In the genomic region with DNA sequence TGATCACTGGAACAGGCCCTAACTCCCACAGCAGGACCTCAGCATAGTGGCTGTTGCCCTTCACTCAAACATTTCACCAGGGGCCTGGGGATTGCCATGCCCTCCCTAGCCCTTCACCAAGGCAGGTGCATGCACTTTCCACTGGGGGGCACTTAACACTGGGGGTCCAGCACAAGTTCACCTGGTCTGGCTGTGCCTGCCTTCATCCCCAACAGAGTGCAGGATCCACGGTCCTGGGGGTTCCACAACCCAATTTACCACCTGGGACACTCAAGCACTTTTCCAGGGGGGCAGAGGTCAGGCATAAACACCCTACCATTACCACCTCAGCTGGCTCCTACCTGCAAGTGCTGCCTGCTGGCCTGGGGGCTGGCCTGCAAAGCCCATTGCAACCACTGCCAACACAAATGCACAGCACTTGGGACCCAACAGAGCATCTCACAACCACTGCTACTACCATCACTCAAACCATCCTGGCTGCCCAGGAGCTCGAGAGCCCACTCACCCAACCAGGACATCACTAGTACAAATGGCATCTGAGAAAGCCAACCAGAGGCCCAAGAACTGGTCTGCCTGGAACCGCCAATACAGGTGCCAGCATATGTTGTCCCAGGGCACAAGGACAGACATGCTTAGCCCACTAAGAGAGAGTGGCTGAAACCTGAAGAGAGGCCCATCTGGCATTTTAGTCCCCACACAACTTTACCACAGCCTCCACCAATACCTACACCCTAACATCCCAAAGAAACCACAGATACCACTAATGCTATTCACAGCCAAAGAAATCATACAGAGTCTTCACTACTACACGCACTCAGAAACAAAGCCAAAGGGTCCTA, we compare ENCODE assay signal across 28 cellular contexts.
"Had no signal": no experiment of that assay in that cellular context is flagged by ENCODE, and none has a peak within 500 bp of the region (broad histone marks: within the 10 kb centered on the region; RNA-seq: fewer than 3 reads in every experiment).

No MANE protein-coding gene starts in this region.

- H3K4me1 Mint-ChIP-seq: activated CD4-positive, alpha-beta memory T cell treated with anti-CD3 and anti-CD28 coated beads, Interleukin-2, amount 10 ng/mL, durations not matched to agents 7 days and 5 days; activated naive CD8-positive, alpha-beta T cell treated with anti-CD3 and anti-CD28 coated beads for 36 hours; activated T-helper 17 cell treated with anti-CD3 and anti-CD28 coated beads, Interleukin-2, amount 50 U/mL, for 72 hours; T-cell had no signal

- H3K27me3 Mint-ChIP-seq: activated naive CD8-positive, alpha-beta T cell treated with anti-CD3 and anti-CD28 coated beads for 36 hours; T-cell had no signal

- ATAC-seq: activated T-helper 17 cell treated with anti-CD3 and anti-CD28 coated beads, Interleukin-2, amount 50 U/mL, for 72 hours; T-cell had no signal

- H3K36me3 ChIP-seq: brain microvascular endothelial cell, cardiac muscle cell had no signal

- H3K4me3 Mint-ChIP-seq: activated B cell treated with CpG ODN at 0.5 μM for 24 hours; activated CD4-positive, alpha-beta memory T cell treated with anti-CD3 and anti-CD28 coated beads, Interleukin-2, amount 10 ng/mL, durations not matched to agents 7 days and 5 days; activated naive CD4-positive, alpha-beta T cell treated with anti-CD3 and anti-CD28 coated beads, Interleukin-2, amount 10 ng/mL, durations not matched to agents 7 days and 5 days; activated naive CD8-positive, alpha-beta T cell treated with anti-CD3 and anti-CD28 coated beads for 36 hours; activated T-helper 17 cell treated with anti-CD3 and anti-CD28 coated beads, Interleukin-2, amount 50 U/mL, for 72 hours; T-cell had no signal

- FAIRE-seq: TTC549 had no signal

- H3K4me3 ChIP-seq: cardiac muscle cell, PC-9 had no signal

- H3K27ac ChIP-seq: brain microvascular endothelial cell, cardiac muscle cell, PC-9 had no signal

- H2AFZ ChIP-seq: PC-9 had no signal

- H3K4me2 ChIP-seq: PC-9 had no signal

- H3K27me3 ChIP-seq: brain microvascular endothelial cell, cardiac muscle cell had no signal

- DNase-seq: activated B cell treated with CpG ODN at 0.5 μM for 24 hours; activated CD4-positive, alpha-beta memory T cell treated with anti-CD3 and anti-CD28 coated beads, Interleukin-2, amount 10 ng/mL, durations not matched to agents 7 days and 5 days; activated CD4-positive, alpha-beta T cell treated with anti-CD3 and anti-CD28 coated beads for 1 hour; activated CD4-positive, alpha-beta T cell treated with anti-CD3 and anti-CD28 coated beads, Interleukin-2, amount 50 U/mL, for 1 hour; activated gamma-delta T cell treated with Interleukin-2 at 50 U/mL for 16 hours; activated naive CD4-positive, alpha-beta T cell treated with anti-CD3 and anti-CD28 coated beads, Interleukin-2, amount 10 ng/mL, durations not matched to agents 7 days and 5 days; activated naive CD8-positive, alpha-beta T cell treated with anti-CD3 and anti-CD28 coated beads for 36 hours; activated T-cell treated with anti-CD3 and anti-CD28 coated beads for 4 hours; activated T-cell treated with anti-CD3 and anti-CD28 coated beads, Interleukin-2, amount 50 U/mL, for 48 hours; cerebellar nuclear complex; KG1; NCI-H1048; NCI-H1417 treated with DMSO at 0.1 percent for 48 hours; NCI-H1694; NCI-H2029; NCI-H2107; NCI-H2171 treated with DMSO at 0.1 percent for 48 hours; NCI-H526; NCI-H774; NK-92 treated with Interleukin-12 subunit alpha and Interleukin-12 subunit beta, amount 100 ng/mL, for 24 hours; SHP77 treated with DMSO at 0.1 percent for 48 hours; T-cell; T-helper 2 cell had no signal

- H3K27ac Mint-ChIP-seq: activated B cell treated with CpG ODN at 0.5 μM for 24 hours; activated CD4-positive, alpha-beta memory T cell treated with anti-CD3 and anti-CD28 coated beads, Interleukin-2, amount 10 ng/mL, durations not matched to agents 7 days and 5 days; activated naive CD4-positive, alpha-beta T cell treated with anti-CD3 and anti-CD28 coated beads, Interleukin-2, amount 10 ng/mL, durations not matched to agents 7 days and 5 days; activated naive CD8-positive, alpha-beta T cell treated with anti-CD3 and anti-CD28 coated beads for 36 hours; activated T-helper 17 cell treated with anti-CD3 and anti-CD28 coated beads, Interleukin-2, amount 50 U/mL, for 72 hours; T-cell had no signal
